15 cellular contexts compared by ENCODE assay signal in genomic region chr16:28165549-28166046, GRCh38. TPM values are rescaled to one million over a fixed set of nuclear protein-coding genes. Genes with fewer than 3 reads are reported as not detected.
A peak's percentile ranks its signal among the peaks of the same experiment; 100 is the strongest.
DNase-seq lines count a peak whose midpoint lies in the region; ATAC-seq and TF ChIP-seq lines count a peak whose summit lies in the region.
"Had no signal": no experiment of that assay in that cellular context is flagged by ENCODE, and none has a peak within 500 bp of the region (broad histone marks: within the 10 kb centered on the region; RNA-seq: fewer than 3 reads in every experiment).

No MANE protein-coding gene starts in this region.

- no peaks in the 10 kb centered on the region for H3K27me3 Mint-ChIP-seq in activated CD4-positive, alpha-beta T cell treated with anti-CD3 and anti-CD28 coated beads for 36 hours
- no peaks in the 10 kb centered on the region for H3K27me3 Mint-ChIP-seq in activated naive CD8-positive, alpha-beta T cell treated with anti-CD3 and anti-CD28 coated beads, Interleukin-2, amount 10 ng/mL, durations not matched to agents 7 days and 5 days
- H3K27me3 Mint-ChIP-seq in osteocyte (ENCODE audit: unreplicated experiment): no peaks in the 10 kb centered on the region

- intact Hi-C loops in activated CD4-positive, alpha-beta T cell treated with anti-CD3 and anti-CD28 coated beads for 36 hours (cut with DNase I, micrococcal nuclease): loop anchor here (1.0 to 2.0 kb wide), 4 partner anchors 13 to 37 kb away; no protein-coding TSS in a partner anchor

- no peak for DNase-seq in activated CD4-positive, alpha-beta T cell treated with anti-CD3 and anti-CD28 coated beads for 36 hours
- DNase-seq in activated CD4-positive, alpha-beta T cell treated with anti-CD3 and anti-CD28 coated beads, Interleukin-2, amount 50 U/mL, for 1 hour: no peak
- DNase-seq in NAMALWA (ENCODE audit: low spot score) (peak; percentile 13), osteocyte (ENCODE audit: extremely low spot score, unreplicated experiment) (no peak), GM20000 (ENCODE audit: low spot score) (no peak), DMS 273 (lab: John Stamatoyannopoulos, UW; ENCODE audit: unreplicated experiment) (no peak)
- no peak for DNase-seq in activated naive CD8-positive, alpha-beta T cell treated with anti-CD3 and anti-CD28 coated beads, Interleukin-2, amount 10 ng/mL, durations not matched to agents 7 days and 5 days
- DNase-seq: body of pancreas; NCI-H1092 treated with DMSO at 0.1 percent for 48 hours; NCI-H226; stimulated activated CD4-positive, alpha-beta T cell treated with anti-CD3 and anti-CD28 coated beads, Interleukin-4, amount 100 ng/mL, for 4 hours; WERI-Rb-1 had no signal

- H3K27ac Mint-ChIP-seq in activated CD4-positive, alpha-beta T cell treated with anti-CD3 and anti-CD28 coated beads for 36 hours: peak overlapping the region; percentile 64
- peak overlapping the region; percentile 85 for H3K27ac Mint-ChIP-seq in activated naive CD8-positive, alpha-beta T cell treated with anti-CD3 and anti-CD28 coated beads, Interleukin-2, amount 10 ng/mL, durations not matched to agents 7 days and 5 days
- peak overlapping the region; percentile 81 for H3K27ac Mint-ChIP-seq in osteocyte (ENCODE audit: unreplicated experiment)
- H3K27ac Mint-ChIP-seq: neural progenitor cell had no signal

- TF ChIP-seq CTCF in osteocyte (IDR thresholded peaks at IDR 0.05): no peak
- TF ChIP-seq CTCF in GM20000 (IDR thresholded peaks at IDR 0.05; ENCODE audit: extremely low read depth, missing control alignments): no peak

- no peak for ATAC-seq in activated CD4-positive, alpha-beta T cell treated with anti-CD3 and anti-CD28 coated beads for 36 hours
- no peak for ATAC-seq in activated naive CD8-positive, alpha-beta T cell treated with anti-CD3 and anti-CD28 coated beads, Interleukin-2, amount 10 ng/mL, durations not matched to agents 7 days and 5 days (ENCODE audit: low read depth)
- ATAC-seq in HG02885 (IDR thresholded peaks at IDR 0.05; ENCODE audit: poor library complexity, unreplicated experiment): no peak
- ATAC-seq: body of pancreas, SK-N-SH treated with all-trans-retinoic acid at 6 μM for 48 hours had no signal

- peaks cover 88% of the 10 kb centered on the region for H3K4me1 Mint-ChIP-seq in activated CD4-positive, alpha-beta T cell treated with anti-CD3 and anti-CD28 coated beads for 36 hours
- peaks cover 64% of the 10 kb centered on the region for H3K4me1 Mint-ChIP-seq in activated naive CD8-positive, alpha-beta T cell treated with anti-CD3 and anti-CD28 coated beads, Interleukin-2, amount 10 ng/mL, durations not matched to agents 7 days and 5 days
- H3K4me1 Mint-ChIP-seq in osteocyte (ENCODE audit: unreplicated experiment): peaks cover 28% of the 10 kb centered on the region
- H3K4me1 Mint-ChIP-seq: neural progenitor cell had no signal

- CTCF ChIA-PET in activated CD4-positive, alpha-beta T cell treated with anti-CD3 and anti-CD28 coated beads for 36 hours (lab: Charles Lee): interaction anchor here (0.9 to 1.5 kb wide), 5 partner anchors 11 to 53 kb away, joined by 3 to 5 read pairs (median 4); no protein-coding TSS in a partner anchor

- H3K9me3 Mint-ChIP-seq in activated CD4-positive, alpha-beta T cell treated with anti-CD3 and anti-CD28 coated beads for 36 hours (ENCODE audit: low read depth): no peaks in the 10 kb centered on the region
- no peaks in the 10 kb centered on the region for H3K9me3 Mint-ChIP-seq in activated naive CD8-positive, alpha-beta T cell treated with anti-CD3 and anti-CD28 coated beads, Interleukin-2, amount 10 ng/mL, durations not matched to agents 7 days and 5 days
- H3K9me3 Mint-ChIP-seq in osteocyte (ENCODE audit: unreplicated experiment): no peaks in the 10 kb centered on the region
- H3K9me3 Mint-ChIP-seq: neural progenitor cell had no signal

- POLR2A ChIA-PET in activated CD4-positive, alpha-beta T cell treated with anti-CD3 and anti-CD28 coated beads for 36 hours (lab: Charles Lee): no interaction called here
- POLR2A ChIA-PET in activated naive CD8-positive, alpha-beta T cell treated with anti-CD3 and anti-CD28 coated beads, Interleukin-2, amount 10 ng/mL, durations not matched to agents 7 days and 5 days (lab: Charles Lee): interaction anchor here (0.8 to 1.5 kb wide), 2 partner anchors 14 to 46 kb away, joined by 3 to 4 read pairs; partner anchors contain the start of gene XPO6

- peaks cover 68% of the 10 kb centered on the region for H3K36me3 Mint-ChIP-seq in activated CD4-positive, alpha-beta T cell treated with anti-CD3 and anti-CD28 coated beads for 36 hours (ENCODE audit: low read depth)
- peaks cover 34% of the 10 kb centered on the region for H3K36me3 Mint-ChIP-seq in activated naive CD8-positive, alpha-beta T cell treated with anti-CD3 and anti-CD28 coated beads, Interleukin-2, amount 10 ng/mL, durations not matched to agents 7 days and 5 days
- H3K36me3 Mint-ChIP-seq in osteocyte (ENCODE audit: unreplicated experiment): peaks cover 32% of the 10 kb centered on the region

- H3K4me3 Mint-ChIP-seq in activated CD4-positive, alpha-beta T cell treated with anti-CD3 and anti-CD28 coated beads for 36 hours: no peak overlapping the region
- no peak overlapping the region for H3K4me3 Mint-ChIP-seq in activated naive CD8-positive, alpha-beta T cell treated with anti-CD3 and anti-CD28 coated beads, Interleukin-2, amount 10 ng/mL, durations not matched to agents 7 days and 5 days
- H3K4me3 Mint-ChIP-seq in osteocyte (ENCODE audit: unreplicated experiment): no peak overlapping the region
- H3K4me3 Mint-ChIP-seq: neural progenitor cell had no signal

RNA-seq across cellular contexts. Expression of gene XPO6, which starts 46.2 kb away (rescaled TPM):
- total RNA-seq in activated CD4-positive, alpha-beta T cell treated with anti-CD3 and anti-CD28 coated beads for 36 hours: 100 to 1,000 TPM; 241 to 368 TPM
- total RNA-seq in activated naive CD8-positive, alpha-beta T cell treated with anti-CD3 and anti-CD28 coated beads, Interleukin-2, amount 10 ng/mL, durations not matched to agents 7 days and 5 days: 100 to 1,000 TPM; 261 to 280 TPM
- total RNA-seq in osteocyte: 128 and 138 TPM in 2 replicates
